ENCODE assay signal across 11 cellular contexts in genomic region chr11:35151896-35152295, GRCh38. TPM values are rescaled to one million over a fixed set of nuclear protein-coding genes. Genes with fewer than 3 reads are reported as not detected.
DNase-seq lines count a peak whose midpoint lies in the region; ATAC-seq, FAIRE-seq and TF ChIP-seq lines count a peak whose summit lies in the region.
"Had no signal": no experiment of that assay in that cellular context is flagged by ENCODE, and none has a peak within 500 bp of the region (broad histone marks: within the 10 kb centered on the region; RNA-seq: fewer than 3 reads in every experiment).

No MANE protein-coding gene starts in this region.

- no peak overlapping the region for H3K4me3 Mint-ChIP-seq in activated naive CD8-positive, alpha-beta T cell treated with anti-CD3 and anti-CD28 coated beads, Interleukin-2, amount 10 ng/mL, durations not matched to agents 7 days and 5 days

- peaks cover 84% of the 10 kb centered on the region for H3K4me1 Mint-ChIP-seq in activated naive CD8-positive, alpha-beta T cell treated with anti-CD3 and anti-CD28 coated beads, Interleukin-2, amount 10 ng/mL, durations not matched to agents 7 days and 5 days

- no peaks in the 10 kb centered on the region for H3K27me3 ChIP-seq in HCT116 (ENCODE audit: insufficient read depth, low read length)

- H3K79me2 ChIP-seq in HCT116 (ENCODE audit: insufficient read depth, low read length): peaks cover 99% of the 10 kb centered on the region

- intact Hi-C loops in HCT116 (cut with micrococcal nuclease): no loop called here

- RAD21 ChIA-PET in HCT116 (lab: Charles Lee; ENCODE audit: low non-redundant PET in 1 of 2, low total read pairs in 2 of 2, uncharacterized antibody in 2 of 2, unreplicated experiment in 2 of 2): no interaction called here

- POLR2A ChIA-PET in A549 (lab: Yijun Ruan, JAX) (no interaction called here), HCT116 (lab: Charles Lee) (interaction anchor here (1.1 kb wide), 2 partner anchors 15 to 70 kb away, joined by 3 to 4 read pairs; no protein-coding TSS in a partner anchor)
- POLR2A ChIA-PET in activated naive CD8-positive, alpha-beta T cell treated with anti-CD3 and anti-CD28 coated beads, Interleukin-2, amount 10 ng/mL, durations not matched to agents 7 days and 5 days (lab: Charles Lee): interaction anchor here (1.1 to 1.8 kb wide), 2 partner anchors 8 to 12 kb away, joined by 5 to 6 read pairs; partner anchors contain the start of gene CD44

- peak overlapping the region; percentile 3 for H3K27ac Mint-ChIP-seq in activated naive CD8-positive, alpha-beta T cell treated with anti-CD3 and anti-CD28 coated beads, Interleukin-2, amount 10 ng/mL, durations not matched to agents 7 days and 5 days

- H3K9ac ChIP-seq in HCT116 (ENCODE audit: low read length): no peak overlapping the region

- H3K36me3 ChIP-seq in HCT116 (ENCODE audit: control insufficient read depth in 1 of 2, insufficient read depth in 2 of 2, low read length in 2 of 2): peaks cover 9 to 60% of the 10 kb centered on the region in 2 experiments; a peak in 3 of 4 replicates
- peaks cover 68% of the 10 kb centered on the region for H3K36me3 ChIP-seq in mesodermal cell (ENCODE audit: control insufficient read depth, insufficient read depth, low read length)

- TF ChIP-seq POLR2A in A549 (IDR thresholded peaks at IDR 0.05; ENCODE audit: low read length): no peak
- no peak for TF ChIP-seq POLR2A in HCT116 (IDR thresholded peaks at IDR 0.05; ENCODE audit: borderline replicate concordance, extremely low read depth, insufficient read depth, insufficient read length)

- TF ChIP-seq RAD21 in A549 (conservative IDR thresholded peaks at IDR 0.05 in 1 of 2, IDR thresholded peaks at IDR 0.05 in 1 of 2) (no peak), HCT116 (IDR thresholded peaks at IDR 0.05; ENCODE audit: low read depth) (no peak)

- no peak overlapping the region for H2AFZ ChIP-seq in HCT116 (ENCODE audit: low read depth, low read length, poor library complexity, severe bottlenecking)

- H3K9me2 ChIP-seq in HCT116 (ENCODE audit: insufficient read depth): no peaks in the 10 kb centered on the region

- H3K4me2 ChIP-seq in A549 (peak overlapping the region; percentile 41; the same call in 2 of the 3 replicates), HCT116 (ENCODE audit: low read length) (no peak overlapping the region)

- H3K27ac ChIP-seq in A549: peak overlapping the region; percentile 20 to 44; a peak in 3 of 6 replicates
- H3K27ac ChIP-seq in HCT116 (ENCODE audit: low read depth, low read length): peak overlapping the region; percentile 2; the same call in 1 of the 2 replicates
- H3K27ac ChIP-seq in mesodermal cell (ENCODE audit: low read depth, low read length, severe bottlenecking): peak overlapping the region; percentile 80

- H3K9me3 Mint-ChIP-seq in activated naive CD8-positive, alpha-beta T cell treated with anti-CD3 and anti-CD28 coated beads, Interleukin-2, amount 10 ng/mL, durations not matched to agents 7 days and 5 days: peaks cover 4% of the 10 kb centered on the region

- H3K4me1 ChIP-seq in A549: peaks cover 44% of the 10 kb centered on the region
- H3K4me1 ChIP-seq in HCT116 (ENCODE audit: control insufficient read depth in 1 of 2, insufficient read depth in 2 of 2, low read length in 2 of 2): peaks cover 15 to 81% of the 10 kb centered on the region in 2 experiments
- H3K4me1 ChIP-seq in mesodermal cell (ENCODE audit: control insufficient read depth, insufficient read depth, low read length, poor library complexity, severe bottlenecking): peaks cover 42% of the 10 kb centered on the region

- 73% methylated on average over 3 of the region's 3 CpGs for WGBS in A549 (ENCODE audit: missing lambda C conversion rate)
- WGBS in mesodermal cell (ENCODE audit: insufficient coverage in 2 of 2), 2 experiments: no CpG with 5 or more reads among the region's 3 CpGs

- H3K27me3 Mint-ChIP-seq in activated naive CD8-positive, alpha-beta T cell treated with anti-CD3 and anti-CD28 coated beads, Interleukin-2, amount 10 ng/mL, durations not matched to agents 7 days and 5 days: no peaks in the 10 kb centered on the region

- no peaks in the 10 kb centered on the region for H3K9me3 ChIP-seq in A549
- no peaks in the 10 kb centered on the region for H3K9me3 ChIP-seq in HCT116 (ENCODE audit: control insufficient read depth in 1 of 2, insufficient read depth in 1 of 2, low read depth in 1 of 2, low read length in 2 of 2)
- no peaks in the 10 kb centered on the region for H3K9me3 ChIP-seq in mesodermal cell (ENCODE audit: control insufficient read depth, low read length)

- TF ChIP-seq CTCF in A549 (IDR thresholded peaks at IDR 0.05) (no peak), HCT116 (IDR thresholded peaks at IDR 0.05 in 2 of 3, conservative IDR thresholded peaks at IDR 0.05 in 1 of 3; ENCODE audit: borderline replicate concordance in 1 of 3, insufficient read depth in 1 of 3, low read depth in 2 of 3, low read length in 2 of 3) (no peak)

- peaks cover 81% of the 10 kb centered on the region for H3K36me3 Mint-ChIP-seq in activated naive CD8-positive, alpha-beta T cell treated with anti-CD3 and anti-CD28 coated beads, Interleukin-2, amount 10 ng/mL, durations not matched to agents 7 days and 5 days

- ATAC-seq in A549: peak in 1 of 2 experiments; percentile 19; a peak in 2 of 6 replicates
- ATAC-seq in HCT116: no peak
- no peak for ATAC-seq in activated naive CD8-positive, alpha-beta T cell treated with anti-CD3 and anti-CD28 coated beads, Interleukin-2, amount 10 ng/mL, durations not matched to agents 7 days and 5 days (ENCODE audit: low read depth)
- no peak for ATAC-seq in esophagus mucosa
- no peak for ATAC-seq in GM21576 (IDR thresholded peaks at IDR 0.05; ENCODE audit: unreplicated experiment)
- ATAC-seq: K562 had no signal

- H3K4me3 ChIP-seq in A549: no peak overlapping the region
- H3K4me3 ChIP-seq in HCT116 (replicated peaks in 1 of 2; ENCODE audit: low read depth in 1 of 2, low read length in 2 of 2): no peak overlapping the region
- H3K4me3 ChIP-seq in mesodermal cell (ENCODE audit: extremely low read depth, insufficient read depth, low read length, poor library complexity, severe bottlenecking): no peak overlapping the region
- H3K4me3 ChIP-seq: K562 had no signal

- no peak for FAIRE-seq in A549 (lab: Jason Lieb, UNC)
- FAIRE-seq: K562 had no signal

- CTCF ChIA-PET in A549 (lab: Yijun Ruan, JAX): interaction anchor here (1.3 to 3.1 kb wide), 2 partner anchors 12 to 26 kb away, joined by 3 to 17 read pairs; no protein-coding TSS in a partner anchor
- CTCF ChIA-PET in HCT116 (lab: Charles Lee): interaction anchor here (0.8 kb wide), 1 partner anchor 11 kb away, joined by 3 read pairs; no protein-coding TSS in a partner anchor

- BruUV-seq in HCT116 (replicated peaks; lab: Mats Ljungman, UMichigan): no TSS peak

- H4K20me1 ChIP-seq in HCT116 (ENCODE audit: insufficient read depth): peaks cover 29% of the 10 kb centered on the region; the same call in 1 of the 2 replicates

- no peak for DNase-seq in A549 (ENCODE audit: low read depth in 1 of 2, low spot score in 1 of 2)
- DNase-seq in HCT116 (ENCODE audit: low read depth, low spot score): no peak
- DNase-seq in activated naive CD8-positive, alpha-beta T cell treated with anti-CD3 and anti-CD28 coated beads, Interleukin-2, amount 10 ng/mL, durations not matched to agents 7 days and 5 days: no peak
- DNase-seq in OCI-M1 (lab: John Stamatoyannopoulos, UW): no peak
- DNase-seq in NCI-H2107 (lab: John Stamatoyannopoulos, UW): no peak
- DNase-seq: activated CD4-positive, CD25-positive, alpha-beta regulatory T cell treated with anti-CD3 and anti-CD28 coated beads, Interleukin-2, amount 50 U/mL, for 72 hours; NCI-H1694 had no signal

- TF ChIP-seq EP300 in A549 (IDR thresholded peaks at IDR 0.05): no peak

TF ChIP-seq in A549, 52 proteins besides CTCF, POLR2A, EP300 and RAD21 (continues in another document):
- TF ChIP-seq GATA3 (IDR thresholded peaks at IDR 0.05; ENCODE audit: borderline replicate concordance) (no peak), CBX2 (IDR thresholded peaks at IDR 0.05; ENCODE audit: borderline replicate concordance, low read depth) (no peak), USF2 (IDR thresholded peaks at IDR 0.05) (no peak), TP53 (CRISPR knock-in tag; IDR thresholded peaks at IDR 0.05) (no peak), HOXB5 (CRISPR knock-in tag; IDR thresholded peaks at IDR 0.05) (no peak), NFE2L2 (conservative IDR thresholded peaks at IDR 0.05; ENCODE audit: low read length) (no peak)

TF ChIP-seq in HCT116, 20 proteins besides CTCF, POLR2A, EP300 and RAD21 (continues in another document):
- no peak for TF ChIP-seq ZFX (IDR thresholded peaks at IDR 0.05)
- no peak for TF ChIP-seq SP1 (IDR thresholded peaks at IDR 0.05; ENCODE audit: low read depth)
- TF ChIP-seq CBX3 (IDR thresholded peaks at IDR 0.05; ENCODE audit: low read depth): no peak
- no peak for TF ChIP-seq SRF (IDR thresholded peaks at IDR 0.05; ENCODE audit: low read depth)
- TF ChIP-seq ZNF274 (IDR thresholded peaks at IDR 0.05; ENCODE audit: low read depth, low read length): no peak
- no peak for TF ChIP-seq ATF3 (IDR thresholded peaks at IDR 0.05)
- no peak for TF ChIP-seq EZH2phosphoT487 (IDR thresholded peaks at IDR 0.05; ENCODE audit: borderline replicate concordance)
- TF ChIP-seq TCF7L2 (IDR thresholded peaks at IDR 0.05; ENCODE audit: borderline replicate concordance, extremely low read depth, insufficient read depth, insufficient read length): no peak
- no peak for TF ChIP-seq CEBPB (IDR thresholded peaks at IDR 0.05; ENCODE audit: low read depth)
- no peak for TF ChIP-seq MAX (IDR thresholded peaks at IDR 0.05)
- no peak for TF ChIP-seq YY1 (IDR thresholded peaks at IDR 0.05; ENCODE audit: extremely low read depth, insufficient replicate concordance, low read depth, low read length)

RNA-seq across cellular contexts. Expression of gene CD44, which starts 12.9 kb away (rescaled TPM):
- polyA plus RNA-seq in A549 (2011; rRNA removed) (309 and 350 TPM in 2 replicates), A549 (2017; fragmentation: RNase III; extraction: RNeasy Plus Mini Kit Qiagen cat#74134 plus additional on column Dnase treatment) (545 to 587 TPM (median 585 TPM) in 3 replicates)
- 153 and 218 TPM in 2 replicates for polyA plus RNA-seq in A549 (2012; cell fraction: cytosol; rRNA removed)
- 265 and 417 TPM in 2 replicates for polyA plus RNA-seq in A549 (2012; cell fraction: nucleus; rRNA removed)
- polyA minus RNA-seq in A549 (2011; rRNA and poly(A)+ RNA removed): 385 and 445 TPM in 2 replicates
- total RNA-seq in HCT116 (2021; ENCODE audit: unreplicated experiment) (742 TPM), esophagus mucosa (814 TPM)
- 668 and 736 TPM in 2 replicates for polyA plus RNA-seq in HCT116 (2012)
- total RNA-seq in activated naive CD8-positive, alpha-beta T cell treated with anti-CD3 and anti-CD28 coated beads, Interleukin-2, amount 10 ng/mL, durations not matched to agents 7 days and 5 days: 100 to 1,000 TPM; 551 to 555 TPM
- polyA plus RNA-seq in mesodermal cell (2013, experiment 1 of 2): 265 TPM
- polyA plus RNA-seq in mesodermal cell (2013, experiment 2 of 2): 248 TPM

Comparison
In these comparisons a context has a peak if more than half of its experiments do, and no peak if none do; other contexts are left out.
1. H3K27ac ChIP-seq: peak in every context shown above with its lines; median percentile 80 in mesodermal cell; 32 in A549; 2 in HCT116.